In the genomic region with DNA sequence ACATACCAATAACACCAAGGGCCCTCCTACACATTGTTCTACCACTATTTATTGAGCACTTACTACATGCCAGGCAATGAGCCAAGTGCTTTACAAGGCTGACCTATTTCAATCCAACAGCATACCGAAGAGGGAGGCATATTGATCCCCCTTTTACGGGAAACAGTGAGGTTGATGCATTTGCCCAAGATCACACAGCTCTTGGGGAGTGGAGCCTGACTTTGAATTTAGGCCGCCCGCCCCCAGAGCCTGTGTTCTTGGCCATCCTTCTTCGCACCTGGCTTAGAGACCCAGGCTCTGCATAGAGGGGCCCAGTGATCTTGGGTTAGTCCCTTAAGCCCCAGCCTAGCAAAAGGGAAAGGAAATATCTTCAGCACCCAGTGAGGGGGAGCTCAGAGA, we compare ENCODE assay signal across 10 cellular contexts.
A peak's percentile ranks its signal among the peaks of the same experiment; 100 is the strongest.
DNase-seq lines count a peak whose midpoint lies in the region; ATAC-seq, FAIRE-seq and TF ChIP-seq lines count a peak whose summit lies in the region.
"Had no signal": no experiment of that assay in that cellular context is flagged by ENCODE, and none has a peak within 500 bp of the region (broad histone marks: within the 10 kb centered on the region; RNA-seq: fewer than 3 reads in every experiment).

No MANE protein-coding gene starts in this region.

- BruUV-seq in endothelial cell of umbilical vein (replicated peaks; lab: Mats Ljungman, UMichigan), result no TSS peak

- H3K79me2 ChIP-seq in endothelial cell of umbilical vein (ENCODE audit: control insufficient read depth, insufficient read depth, low read length), result no peaks in the 10 kb centered on the region

- POLR2A ChIA-PET in endothelial cell of umbilical vein (lab: Charles Lee), result interaction anchor here (0.9 kb wide), 1 partner anchor 160 kb away, joined by 4 read pairs; no protein-coding TSS in a partner anchor

- no peak for FAIRE-seq in endothelial cell of umbilical vein (lab: Jason Lieb, UNC)
- FAIRE-seq: H54 had no signal

- H4K20me1 ChIP-seq in endothelial cell of umbilical vein (replicated peaks; ENCODE audit: control insufficient read depth, extremely low read depth, insufficient read depth, low read length), result no peaks in the 10 kb centered on the region

- intact Hi-C loops in endothelial cell of umbilical vein (cut with micrococcal nuclease), result loop anchor here (1.0 to 10.0 kb wide), 3 partner anchors 76 to 147 kb away; no protein-coding TSS in a partner anchor

- H3K4me3 ChIP-seq in AG10803 (ENCODE audit: low read length), result peak overlapping the region; percentile 49
- H3K4me3 ChIP-seq in endothelial cell of umbilical vein (replicated peaks in 1 of 3; ENCODE audit: insufficient read depth in 1 of 3, low read depth in 1 of 3, low read length in 3 of 3), result no peak overlapping the region
- peak overlapping the region; percentile 62 to 68 for H3K4me3 ChIP-seq in neutrophil (ENCODE audit: low read depth in 1 of 2, low read length in 1 of 2)
- H3K4me3 ChIP-seq in SJCRH30, result no peak overlapping the region

- H3K36me3 ChIP-seq in endothelial cell of umbilical vein (ENCODE audit: control insufficient read depth in 2 of 2, extremely low read depth in 1 of 2, insufficient read depth in 2 of 2, low read length in 2 of 2) (no peaks in the 10 kb centered on the region), neutrophil (no peaks in the 10 kb centered on the region), SJCRH30 (no peaks in the 10 kb centered on the region)

- dilution Hi-C loops in endothelial cell of umbilical vein (cut with MboI; ENCODE audit: extremely low pct_ligation_motif_present, low sequenced_read_pairs), result no loop called here

- no peaks in the 10 kb centered on the region for H3K27me3 ChIP-seq in endothelial cell of umbilical vein (ENCODE audit: control insufficient read depth in 2 of 2, insufficient read depth in 2 of 2, low read length in 2 of 2)
- no peaks in the 10 kb centered on the region for H3K27me3 ChIP-seq in neutrophil
- no peaks in the 10 kb centered on the region for H3K27me3 ChIP-seq in SJCRH30

- no peaks in the 10 kb centered on the region for H3K9me1 ChIP-seq in endothelial cell of umbilical vein (replicated peaks; ENCODE audit: control insufficient read depth, extremely low read depth, insufficient read depth, low read length)

- H3K9me3 ChIP-seq in endothelial cell of umbilical vein (replicated peaks; ENCODE audit: control insufficient read depth, insufficient read depth, low read length) (no peaks in the 10 kb centered on the region), neutrophil (no peaks in the 10 kb centered on the region), SJCRH30 (replicated peaks) (peaks cover 3% of the 10 kb centered on the region; the same call in 1 of the 2 replicates)

- TF ChIP-seq CTCF in AG10803 (conservative IDR thresholded peaks at IDR 0.05; ENCODE audit: low read length), result no peak
- TF ChIP-seq CTCF in endothelial cell of umbilical vein (IDR thresholded peaks at IDR 0.05; ENCODE audit: extremely low read depth in 1 of 2, insufficient read depth in 1 of 2, low read depth in 1 of 2, low read length in 2 of 2), result no peak
- TF ChIP-seq CTCF in neutrophil (IDR thresholded peaks at IDR 0.05), result no peak

- DNase-seq in AG10803 (ENCODE audit: low read depth), result peak; percentile 84
- DNase-seq in NCI-H226, result peak; percentile 48
- DNase-seq in endothelial cell of umbilical vein (ENCODE audit: low read depth, low spot score), result no peak
- DNase-seq in NCI-H1048 (lab: John Stamatoyannopoulos, UW), result no peak
- DNase-seq in SJCRH30, result no peak
- DNase-seq: NCI-H2171 had no signal

- no peak overlapping the region for H3K9ac ChIP-seq in endothelial cell of umbilical vein (replicated peaks; ENCODE audit: extremely low read depth, insufficient read depth, low read length)

- no peak for TF ChIP-seq POLR2A in endothelial cell of umbilical vein (IDR thresholded peaks at IDR 0.05; ENCODE audit: low read depth, low read length)

- CTCF ChIA-PET in endothelial cell of umbilical vein (lab: Charles Lee), result interaction anchor here (1.0 kb wide), 1 partner anchor 193 kb away, joined by 3 read pairs; no protein-coding TSS in a partner anchor

- peak overlapping the region; percentile 84 for H2AFZ ChIP-seq in endothelial cell of umbilical vein (ENCODE audit: low read depth, low read length)

- peak overlapping the region; percentile 56 for H3K4me2 ChIP-seq in endothelial cell of umbilical vein (ENCODE audit: insufficient read depth, low read length)

- no peak overlapping the region for H3K27ac ChIP-seq in endothelial cell of umbilical vein (ENCODE audit: insufficient read depth, low read depth, low read length)
- H3K27ac ChIP-seq in neutrophil, result peak overlapping the region; percentile 84
- H3K27ac ChIP-seq in SJCRH30, result no peak overlapping the region

- ATAC-seq in GM19467 (IDR thresholded peaks at IDR 0.05; ENCODE audit: unreplicated experiment), result no peak
- ATAC-seq in HG03135 (IDR thresholded peaks at IDR 0.05; ENCODE audit: unreplicated experiment), result no peak

- H3K4me1 ChIP-seq in endothelial cell of umbilical vein (ENCODE audit: control insufficient read depth, extremely low read depth, insufficient read depth, low read length), result peaks cover 19% of the 10 kb centered on the region
- peaks cover 47 to 58% of the 10 kb centered on the region in 2 experiments for H3K4me1 ChIP-seq in neutrophil (ENCODE audit: control insufficient read depth in 1 of 2, insufficient read depth in 1 of 2, low read depth in 1 of 2, low read length in 1 of 2)
- peaks cover 14% of the 10 kb centered on the region for H3K4me1 ChIP-seq in SJCRH30

TF ChIP-seq in endothelial cell of umbilical vein, 7 proteins besides CTCF, POLR2A, EP300 and RAD21:
- TF ChIP-seq, protein P1, sequence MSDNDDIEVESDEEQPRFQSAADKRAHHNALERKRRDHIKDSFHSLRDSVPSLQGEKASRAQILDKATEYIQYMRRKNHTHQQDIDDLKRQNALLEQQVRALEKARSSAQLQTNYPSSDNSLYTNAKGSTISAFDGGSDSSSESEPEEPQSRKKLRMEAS (IDR thresholded peaks at IDR 0.05; ENCODE audit: insufficient read depth, insufficient read length), result no peak
- TF ChIP-seq EZH2 (IDR thresholded peaks at IDR 0.05; ENCODE audit: borderline replicate concordance, low read depth, low read length, severe bottlenecking) (no peak), FOS (IDR thresholded peaks at IDR 0.05; ENCODE audit: borderline replicate concordance, insufficient read depth, low read length) (no peak), JUN (IDR thresholded peaks at IDR 0.05; ENCODE audit: borderline replicate concordance, insufficient read depth, insufficient read length, low read depth) (no peak)

Comparison
In these comparisons a context has a peak if more than half of its experiments do, and no peak if none do; other contexts are left out.
1. DNase-seq: peak in AG10803 (single experiment) and NCI-H226 (single experiment); none in endothelial cell of umbilical vein (single experiment), NCI-H1048 (single experiment) and SJCRH30 (0 of 2).
2. H3K4me3 ChIP-seq: peak in AG10803 (single experiment) and neutrophil (2 of 2); none in endothelial cell of umbilical vein (0 of 3) and SJCRH30 (single experiment).